Comparison of ENCODE assay signal across 30 cellular contexts in genomic region chr13:99329477-99329876, GRCh38. TPM values are rescaled to one million over a fixed set of nuclear protein-coding genes. Genes with fewer than 3 reads are reported as not detected.
"Had no signal": no experiment of that assay in that cellular context is flagged by ENCODE, and none has a peak within 500 bp of the region (broad histone marks: within the 10 kb centered on the region; RNA-seq: fewer than 3 reads in every experiment).

No MANE protein-coding gene starts in this region.

- H3K4me3 ChIP-seq: gastroesophageal sphincter, hepatocyte, pancreas, psoas muscle, smooth muscle cell, suprapubic skin, tibial nerve had no signal

- H3K27ac ChIP-seq: gastroesophageal sphincter, hepatocyte, pancreas, psoas muscle, suprapubic skin, tibial nerve, VCaP had no signal

- DNase-seq: activated CD4-positive, alpha-beta T cell treated with anti-CD3 and anti-CD28 coated beads for 4 hours; activated CD4-positive, alpha-beta T cell treated with anti-CD3 and anti-CD28 coated beads, Interleukin-2, amount 50 U/mL, for 4 hours; activated effector memory CD4-positive, alpha-beta T cell treated with anti-CD3 and anti-CD28 coated beads, Interleukin-2, amount 50 U/mL, for 16 hours; activated naive CD4-positive, alpha-beta T cell treated with anti-CD3 and anti-CD28 coated beads for 36 hours; activated T-cell treated with anti-CD3 and anti-CD28 coated beads for 4 hours; amygdala; central memory CD4-positive, alpha-beta T cell; dermis blood vessel endothelial cell; effector CD8-positive, alpha-beta T cell; left cardiac atrium; mammary epithelial cell; midbrain; naive thymus-derived CD4-positive, alpha-beta T cell; nucleus accumbens; psoas muscle; stimulated activated CD4-positive, alpha-beta T cell treated with anti-CD3 and anti-CD28 coated beads, Interleukin-1b, Interleukin-23, amount 100 ng/mL, for 48 hours; stimulated activated CD4-positive, alpha-beta T cell treated with anti-CD3 and anti-CD28 coated beads, Interleukin-4, amount 100 ng/mL, for 4 hours; stimulated activated CD8-positive, alpha-beta memory T cell treated with anti-CD3 and anti-CD28 coated beads, Interleukin-4, amount 100 ng/mL, for 48 hours; stimulated activated naive CD8-positive, alpha-beta T cell treated with anti-CD3 and anti-CD28 coated beads, Interleukin-15, amount 100 ng/mL, for 72 hours; T-helper 9 cell had no signal

- H3K27me3 Mint-ChIP-seq: naive thymus-derived CD4-positive, alpha-beta T cell; stimulated activated memory B cell treated with anti-CD40 and anti-IgM and Interleukin-4, amounts not matched to agents 10 μg/mL and 1 μg/mL and 100 μg/mL, for 72 hours; stimulated activated naive CD8-positive, alpha-beta T cell treated with anti-CD3 and anti-CD28 coated beads, Interleukin-15, amount 100 ng/mL, for 72 hours had no signal

- H3K36me3 ChIP-seq: pancreas had no signal

- ATAC-seq: gastroesophageal sphincter; left cardiac atrium; naive thymus-derived CD4-positive, alpha-beta T cell; pancreas; psoas muscle; stimulated activated memory B cell treated with anti-CD40 and anti-IgM and Interleukin-4, amounts not matched to agents 10 μg/mL and 1 μg/mL and 100 μg/mL, for 72 hours; stimulated activated naive CD8-positive, alpha-beta T cell treated with anti-CD3 and anti-CD28 coated beads, Interleukin-15, amount 100 ng/mL, for 72 hours had no signal

- H3K27me3 ChIP-seq: gastroesophageal sphincter, hepatocyte, pancreas, suprapubic skin, tibial nerve had no signal

- H3K27ac Mint-ChIP-seq: activated naive CD4-positive, alpha-beta T cell treated with anti-CD3 and anti-CD28 coated beads for 36 hours; activated T-helper 1 cell treated with anti-CD3 and anti-CD28 coated beads, Interleukin-12 subunit alpha, Interleukin-12 subunit beta, Interleukin-2, Interleukin-4 antibody, amounts not matched to agents 30 ng/mL and 10 ng/mL and 1 ng/mL, durations not matched to agents 14 hours and 24 hours and 36 hours; stimulated activated memory B cell treated with anti-CD40 and anti-IgM and Interleukin-4, amounts not matched to agents 10 μg/mL and 1 μg/mL and 100 μg/mL, for 72 hours; stimulated activated naive CD8-positive, alpha-beta T cell treated with anti-CD3 and anti-CD28 coated beads, Interleukin-15, amount 100 ng/mL, for 72 hours; T-helper 1 cell treated with Interleukin-12 subunit alpha and Interleukin-12 subunit beta and Interleukin-4 antibody, amounts not matched to agents 30 μg/mL and 1 μg/mL, for 36 hours had no signal

- H3K4me1 ChIP-seq: gastroesophageal sphincter, pancreas, suprapubic skin, tibial nerve had no signal

- H3K4me3 Mint-ChIP-seq: activated naive CD4-positive, alpha-beta T cell treated with anti-CD3 and anti-CD28 coated beads for 36 hours; activated T-helper 1 cell treated with anti-CD3 and anti-CD28 coated beads, Interleukin-12 subunit alpha, Interleukin-12 subunit beta, Interleukin-2, Interleukin-4 antibody, amounts not matched to agents 30 ng/mL and 10 ng/mL and 1 ng/mL, durations not matched to agents 14 hours and 24 hours and 36 hours; naive thymus-derived CD4-positive, alpha-beta T cell; stimulated activated memory B cell treated with anti-CD40 and anti-IgM and Interleukin-4, amounts not matched to agents 10 μg/mL and 1 μg/mL and 100 μg/mL, for 72 hours; stimulated activated naive CD8-positive, alpha-beta T cell treated with anti-CD3 and anti-CD28 coated beads, Interleukin-15, amount 100 ng/mL, for 72 hours; T-helper 1 cell treated with Interleukin-12 subunit alpha and Interleukin-12 subunit beta and Interleukin-4 antibody, amounts not matched to agents 30 μg/mL and 1 μg/mL, for 36 hours had no signal

- H3K9me3 Mint-ChIP-seq: activated naive CD4-positive, alpha-beta T cell treated with anti-CD3 and anti-CD28 coated beads for 36 hours; stimulated activated memory B cell treated with anti-CD40 and anti-IgM and Interleukin-4, amounts not matched to agents 10 μg/mL and 1 μg/mL and 100 μg/mL, for 72 hours had no signal

- H3K9me3 ChIP-seq: gastroesophageal sphincter, pancreas, psoas muscle, suprapubic skin, tibial nerve had no signal

RNA-seq across cellular contexts. Expression of gene GPR183, which starts 22.3 kb away (rescaled TPM):
- total RNA-seq: mammary epithelial cell had no signal
